In genomic region chr12:53476769-53477209, GRCh38 we compare ENCODE assay signal across 9 cellular contexts. TPM values are rescaled to one million over a fixed set of nuclear protein-coding genes. Genes with fewer than 3 reads are reported as not detected.
A peak's percentile ranks its signal among the peaks of the same experiment; 100 is the strongest.
DNase-seq lines count a peak whose midpoint lies in the region; ATAC-seq, FAIRE-seq and TF ChIP-seq lines count a peak whose summit lies in the region.
"Had no signal": no experiment of that assay in that cellular context is flagged by ENCODE, and none has a peak within 500 bp of the region (broad histone marks: within the 10 kb centered on the region; RNA-seq: fewer than 3 reads in every experiment).

No MANE protein-coding gene starts in this region.

- H3K36me3 ChIP-seq in heart right ventricle: peaks cover 0 to 100% (median 73%) of the 10 kb centered on the region in 9 donors

- CTCF ChIA-PET in AG04450 (lab: Charles Lee): interaction anchor here (0.7 to 4.6 kb wide), 6 partner anchors 12 to 124 kb away, joined by 3 to 35 read pairs (median 4); no protein-coding TSS in a partner anchor

- H3K36me3 Mint-ChIP-seq in T-helper 17 cell (ENCODE audit: low read depth): peaks cover 5% of the 10 kb centered on the region

- H3K27ac ChIP-seq in AG04450 (ENCODE audit: low read depth, low read length) (no peak overlapping the region), heart right ventricle (peak overlapping the region in 2 of 10 donors; percentile 8 to 38)

- peak; percentile 47 for TF ChIP-seq CTCF in AG04450 (IDR thresholded peaks at IDR 0.05; ENCODE audit: low read depth, low read length)
- peak in 6 of 9 donors; percentile 24 to 47 (median 39) for TF ChIP-seq CTCF in heart right ventricle (IDR thresholded peaks at IDR 0.05)
- no peak for TF ChIP-seq CTCF in omental fat pad (IDR thresholded peaks at IDR 0.05)

- H3K27me3 ChIP-seq in AG04450 (ENCODE audit: control insufficient read depth, insufficient read depth, low read length) (no peaks in the 10 kb centered on the region), heart right ventricle (no peaks in the 10 kb centered on the region)

- peak; percentile 36 for ATAC-seq in T-helper 17 cell
- ATAC-seq in heart right ventricle: peak in 5 of 8 donors; percentile 26 to 42 (median 40)
- no peak for ATAC-seq in omental fat pad (ENCODE audit: low FRiP score)
- no peak for ATAC-seq in GM18511 (IDR thresholded peaks at IDR 0.05; ENCODE audit: unreplicated experiment)

- POLR2A ChIA-PET in AG04450 (lab: Yijun Ruan, JAX): interaction anchor here (0.6 to 1.9 kb wide), 7 partner anchors 8 to 131 kb away, joined by 3 to 18 read pairs (median 4); no protein-coding TSS in a partner anchor

- WGBS in heart right ventricle, 2 donors: 47 to 67% methylated on average over 2 of the region's 2 CpGs

- H3K9me3 ChIP-seq in AG04450 (ENCODE audit: control insufficient read depth, insufficient read depth, low read length) (no peaks in the 10 kb centered on the region), T-helper 17 cell (ENCODE audit: control insufficient read depth, low read length, poor library complexity, severe bottlenecking) (no peaks in the 10 kb centered on the region), heart right ventricle (no peaks in the 10 kb centered on the region)

- H3K4me1 ChIP-seq in heart right ventricle: peaks cover 18 to 80% (median 64%) of the 10 kb centered on the region in 9 donors

- 0 out of 2 replicates have a peak, but pooled peaks have one; percentile 39 for TF ChIP-seq POLR2A in GM12892 (IDR thresholded peaks at IDR 0.05; ENCODE audit: low read depth, low read length)

- no peaks in the 10 kb centered on the region for H3K27me3 Mint-ChIP-seq in T-helper 17 cell
- H3K27me3 Mint-ChIP-seq: T-cell had no signal

- no peak overlapping the region for H3K4me3 Mint-ChIP-seq in T-helper 17 cell
- H3K4me3 Mint-ChIP-seq: T-cell had no signal

- no peak for DNase-seq in AG04450 (ENCODE audit: low read depth, low spot score)
- DNase-seq in GM12892 (ENCODE audit: insufficient read length): no peak
- DNase-seq in T-helper 17 cell: no peak
- DNase-seq in heart right ventricle: no peak
- no peak for DNase-seq in NCI-H345 (lab: John Stamatoyannopoulos, UW)
- no peak for DNase-seq in MV-4-11 (lab: John Stamatoyannopoulos, UW)
- no peak for DNase-seq in omental fat pad (ENCODE audit: low spot score)
- DNase-seq: T-cell had no signal

- FAIRE-seq in GM12892 (lab: Jason Lieb, UNC): no peak

- no peak overlapping the region for H3K4me3 ChIP-seq in AG04450 (ENCODE audit: low read depth, low read length)
- H3K4me3 ChIP-seq in heart right ventricle: no peak overlapping the region

- H3K27ac Mint-ChIP-seq in T-helper 17 cell: peak overlapping the region; percentile 93

- intact Hi-C loops in heart right ventricle (cut with DNase I): no loop called here

- peaks cover 36% of the 10 kb centered on the region for H3K4me1 Mint-ChIP-seq in T-helper 17 cell

RNA-seq across cellular contexts. Expression of gene MAP3K12, which starts 22.5 kb away (rescaled TPM):
- 35.7 and 46.1 TPM in 2 replicates for polyA plus RNA-seq in AG04450 (2011; rRNA removed)
- 52.1 and 64.6 TPM in 2 replicates for polyA minus RNA-seq in AG04450 (2011; rRNA and poly(A)+ RNA removed)
- 14.1 TPM for polyA plus RNA-seq in GM12892 (2012; ENCODE audit: missing spikeins)
- 10 to 100 TPM; 25.5 to 28.6 TPM for total RNA-seq in T-helper 17 cell
- total RNA-seq in heart right ventricle: 10 to 100 TPM in 1 of 10 donors, 1 to 10 TPM in 9; 2.9 to 10.1 (median 4.3) TPM
- polyA plus RNA-seq in heart right ventricle: 10 to 100 TPM in 1 of 2 donors, 1 to 10 TPM in 1; 6.5 to 19.4 TPM
- total RNA-seq in omental fat pad: 10 to 100 TPM in 3 of 4 donors, 1 to 10 TPM in 1; 5.5 to 35.9 (median 17.1) TPM

RNA-seq across cellular contexts. Expression of gene TARBP2, which starts 24.3 kb away (rescaled TPM):
- polyA plus RNA-seq in AG04450 (2011; rRNA removed): 25.0 and 33.0 TPM in 2 replicates
- 19.7 and 26.4 TPM in 2 replicates for polyA minus RNA-seq in AG04450 (2011; rRNA and poly(A)+ RNA removed)
- 30.4 TPM for polyA plus RNA-seq in GM12892 (2012; ENCODE audit: missing spikeins)
- total RNA-seq in T-helper 17 cell: 10 to 100 TPM; 28.4 to 29.3 TPM
- total RNA-seq in heart right ventricle: 10 to 100 TPM in 7 of 10 donors, 1 to 10 TPM in 3; 7.0 to 13.7 (median 11.0) TPM
- 10 to 100 TPM; 17.6 to 21.2 TPM for polyA plus RNA-seq in heart right ventricle
- 10 to 100 TPM; 19.6 to 26.0 (median 22.3) TPM for total RNA-seq in omental fat pad

RNA-seq across cellular contexts. Expression of gene PCBP2, which starts 24.9 kb away (rescaled TPM):
- polyA plus RNA-seq in AG04450 (2011; rRNA removed) (286 and 408 TPM in 2 replicates), heart right ventricle (100 to 1,000 TPM; 281 to 288 TPM)
- 1,032 and 1,271 TPM in 2 replicates for polyA minus RNA-seq in AG04450 (2011; rRNA and poly(A)+ RNA removed)
- 590 TPM for polyA plus RNA-seq in GM12892 (2012; ENCODE audit: missing spikeins)
- total RNA-seq in T-helper 17 cell (1,000 to 10,000 TPM; 1,028 to 1,089 TPM), heart right ventricle (100 to 1,000 TPM; 492 to 579 (median 559) TPM), omental fat pad (100 to 1,000 TPM; 498 to 666 (median 531) TPM)

RNA-seq across cellular contexts. Expression of gene NPFF, which starts 30.5 kb away (rescaled TPM):
- polyA plus RNA-seq in AG04450 (2011; rRNA removed) (not detected in 2 replicates), heart right ventricle (not detected)
- not detected in 2 replicates for polyA minus RNA-seq in AG04450 (2011; rRNA and poly(A)+ RNA removed)
- polyA plus RNA-seq in GM12892 (2012; ENCODE audit: missing spikeins): not detected
- total RNA-seq in T-helper 17 cell (not detected), heart right ventricle (not detected), omental fat pad (not detected)
- total RNA-seq: T-cell had no signal

RNA-seq across cellular contexts. Expression of gene PRR13, which starts 35.3 kb away (rescaled TPM):
- polyA plus RNA-seq in AG04450 (2011; rRNA removed) (71.4 and 92.8 TPM in 2 replicates), heart right ventricle (100 to 1,000 TPM in 1 of 2 donors, 10 to 100 TPM in 1; 40.4 to 122 TPM)
- polyA minus RNA-seq in AG04450 (2011; rRNA and poly(A)+ RNA removed): 78.8 and 83.9 TPM in 2 replicates
- polyA plus RNA-seq in GM12892 (2012; ENCODE audit: missing spikeins): 227 TPM
- total RNA-seq in T-helper 17 cell (100 to 1,000 TPM; 168 to 188 TPM), heart right ventricle (10 to 100 TPM; 28.6 to 70.0 (median 55.4) TPM), omental fat pad (10 to 100 TPM; 42.9 to 72.6 (median 60.4) TPM)

Comparison
In these comparisons a context has a peak if more than half of its experiments do, and no peak if none do; other contexts are left out.
1. CTCF ChIP-seq: peak in AG04450 (single experiment) and heart right ventricle (6 of 9); none in omental fat pad (0 of 3).
2. ATAC-seq: peak in T-helper 17 cell (single experiment) and heart right ventricle (5 of 8); none in omental fat pad (single experiment) and GM18511 (single experiment).